In the genomic region with DNA sequence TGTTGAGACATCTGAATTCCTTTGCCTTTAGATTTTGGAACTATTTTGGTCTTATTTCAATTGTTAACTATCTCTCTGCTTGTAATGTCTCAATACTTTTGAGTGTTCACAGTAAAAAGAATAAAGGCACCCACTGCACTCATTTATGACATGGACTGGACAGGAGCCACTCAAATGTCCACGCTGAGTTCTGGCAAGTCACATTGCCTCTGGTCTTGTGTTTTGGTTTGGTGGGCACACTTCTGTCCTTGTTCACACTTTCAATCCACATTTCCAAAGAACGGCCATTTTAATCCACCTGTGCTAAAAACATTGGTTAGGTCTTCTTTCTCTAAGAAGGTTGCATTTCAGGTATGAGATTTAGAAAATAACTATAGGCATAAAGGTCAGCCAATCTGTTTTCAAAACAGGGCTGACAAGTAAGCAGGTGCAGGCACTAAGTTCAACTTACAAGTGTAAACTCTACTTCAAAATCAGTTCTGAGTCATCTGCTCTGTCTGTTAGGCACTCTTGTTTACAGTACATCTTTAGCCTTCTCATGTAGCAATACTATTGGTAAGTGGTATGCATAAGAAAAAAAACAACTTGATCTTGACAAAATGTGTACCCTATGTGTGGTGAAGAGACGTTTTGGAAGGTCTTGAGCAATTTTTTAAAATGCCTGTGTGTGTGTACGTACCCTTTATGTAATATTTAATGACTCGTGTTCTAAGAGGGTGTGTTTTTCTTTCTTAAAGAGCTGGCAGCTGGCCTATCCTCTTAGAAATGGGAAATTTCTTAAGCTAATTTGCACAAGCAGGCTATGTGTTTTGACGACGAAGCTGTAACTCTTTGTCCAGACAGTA, we compare ENCODE assay signal across 9 cellular contexts. TPM values are rescaled to one million over a fixed set of nuclear protein-coding genes. Genes with fewer than 3 reads are reported as not detected.
A peak's percentile ranks its signal among the peaks of the same experiment; 100 is the strongest.
DNase-seq lines count a peak whose midpoint lies in the region; ATAC-seq, FAIRE-seq and TF ChIP-seq lines count a peak whose summit lies in the region.
"Had no signal": no experiment of that assay in that cellular context is flagged by ENCODE, and none has a peak within 500 bp of the region (broad histone marks: within the 10 kb centered on the region; RNA-seq: fewer than 3 reads in every experiment).

No MANE protein-coding gene starts in this region.

- 9 to 34% (median 19%) methylated on average over 7 of the region's 7 CpGs for WGBS in small intestine, 3 donors

- intact Hi-C loops in HCT116 (cut with micrococcal nuclease) = no loop called here

- no TSS peak for BruUV-seq in HCT116 (replicated peaks; lab: Mats Ljungman, UMichigan)

- TF ChIP-seq CTCF in HCT116 (IDR thresholded peaks at IDR 0.05 in 2 of 3, conservative IDR thresholded peaks at IDR 0.05 in 1 of 3; ENCODE audit: borderline replicate concordance in 1 of 3, insufficient read depth in 1 of 3, low read depth in 2 of 3, low read length in 2 of 3) = no peak
- TF ChIP-seq CTCF in fibroblast of pulmonary artery (IDR thresholded peaks at IDR 0.05; ENCODE audit: low read length, missing control alignments) = no peak

- no peak overlapping the region for H3K9ac ChIP-seq in HCT116 (ENCODE audit: low read length)

- TF ChIP-seq POLR2A in HCT116 (IDR thresholded peaks at IDR 0.05; ENCODE audit: borderline replicate concordance, extremely low read depth, insufficient read depth, insufficient read length) = no peak

- no peaks in the 10 kb centered on the region for H4K20me1 ChIP-seq in HCT116 (ENCODE audit: insufficient read depth)

- no peak overlapping the region for H3K27ac ChIP-seq in HCT116 (ENCODE audit: low read depth, low read length)
- H3K27ac ChIP-seq in small intestine (ENCODE audit: low read depth in 1 of 2, low read length in 1 of 2) = peak overlapping the region in 1 of 2 donors; percentile 35

- no peak for TF ChIP-seq RAD21 in HCT116 (IDR thresholded peaks at IDR 0.05; ENCODE audit: low read depth)

- no peak overlapping the region for H3K4me2 ChIP-seq in HCT116 (ENCODE audit: low read length)

- no peaks in the 10 kb centered on the region for H3K9me3 ChIP-seq in HCT116 (ENCODE audit: control insufficient read depth in 1 of 2, insufficient read depth in 1 of 2, low read depth in 1 of 2, low read length in 2 of 2)
- no peaks in the 10 kb centered on the region for H3K9me3 ChIP-seq in small intestine (ENCODE audit: control insufficient read depth, low read depth)

- no peaks in the 10 kb centered on the region for H3K27me3 ChIP-seq in HCT116 (ENCODE audit: insufficient read depth, low read length)
- H3K27me3 ChIP-seq in small intestine (ENCODE audit: control insufficient read depth in 2 of 2, insufficient read depth in 2 of 2, low read length in 2 of 2) = no peaks in the 10 kb centered on the region

- no peaks in the 10 kb centered on the region for H3K36me3 ChIP-seq in HCT116 (ENCODE audit: control insufficient read depth in 1 of 2, insufficient read depth in 2 of 2, low read length in 2 of 2)
- H3K36me3 ChIP-seq in small intestine (ENCODE audit: control insufficient read depth in 2 of 2, insufficient read depth in 2 of 2, low read length in 2 of 2) = no peaks in the 10 kb centered on the region

- FAIRE-seq in small intestine (lab: Jason Lieb, UNC) = no peak
- FAIRE-seq in urothelium cell line (lab: Jason Lieb, UNC) = no peak

- POLR2A ChIA-PET in HCT116 (lab: Charles Lee) = no interaction called here

- RAD21 ChIA-PET in HCT116 (lab: Charles Lee; ENCODE audit: low non-redundant PET in 1 of 2, low total read pairs in 2 of 2, uncharacterized antibody in 2 of 2, unreplicated experiment in 2 of 2) = no interaction called here

- DNase-seq in HCT116 (ENCODE audit: low read depth, low spot score) (no peak), NOMO-1 treated with DMSO at 0.1 percent for 48 hours (lab: John Stamatoyannopoulos, UW; ENCODE audit: unreplicated experiment) (peak; percentile 62), fibroblast of pulmonary artery (ENCODE audit: low read depth) (peak; percentile 81), small intestine (peak; percentile 68), ecto neural progenitor cell (ENCODE audit: low spot score) (no peak), urothelium cell line (ENCODE audit: low spot score) (no peak)
- DNase-seq: aorta had no signal

- no peaks in the 10 kb centered on the region for H3K79me2 ChIP-seq in HCT116 (ENCODE audit: insufficient read depth, low read length)

- H3K4me1 ChIP-seq in HCT116 (ENCODE audit: control insufficient read depth in 1 of 2, insufficient read depth in 2 of 2, low read length in 2 of 2) (peaks cover 7 to 9% of the 10 kb centered on the region in 2 experiments; a peak in 2 of 4 replicates), small intestine (ENCODE audit: control insufficient read depth in 2 of 2, insufficient read depth in 1 of 2, low read depth in 1 of 2, low read length in 1 of 2) (peaks cover 0 to 3% of the 10 kb centered on the region in 2 donors)

- no peak overlapping the region for H3K4me3 ChIP-seq in HCT116 (replicated peaks in 1 of 2; ENCODE audit: low read depth in 1 of 2, low read length in 2 of 2)
- H3K4me3 ChIP-seq in fibroblast of pulmonary artery (replicated peaks; ENCODE audit: low read depth, low read length) = no peak overlapping the region
- H3K4me3 ChIP-seq in small intestine (ENCODE audit: low read depth in 1 of 2, low read length in 2 of 2) = no peak overlapping the region

- H2AFZ ChIP-seq in HCT116 (ENCODE audit: low read depth, low read length, poor library complexity, severe bottlenecking) = peak overlapping the region; percentile 80

- no peaks in the 10 kb centered on the region for H3K9me2 ChIP-seq in HCT116 (ENCODE audit: insufficient read depth)

- CTCF ChIA-PET in HCT116 (lab: Charles Lee) = no interaction called here

- ATAC-seq in HCT116 (no peak), GM21381 (IDR thresholded peaks at IDR 0.05; ENCODE audit: unreplicated experiment) (no peak)
- ATAC-seq: stimulated activated memory B cell treated with anti-CD40 and anti-IgM and Interleukin-4, amounts not matched to agents 10 μg/mL and 1 μg/mL and 100 μg/mL, for 72 hours had no signal

TF ChIP-seq in HCT116, 20 proteins besides CTCF, POLR2A, EP300 and RAD21:
- TF ChIP-seq ZFX (IDR thresholded peaks at IDR 0.05) = no peak

RNA-seq across cellular contexts. Expression of gene ZFAND5, which starts 31.5 kb away (rescaled TPM):
- 128 TPM for total RNA-seq in HCT116 (2021; ENCODE audit: unreplicated experiment)
- polyA plus RNA-seq in HCT116 (2012) = 75.5 and 82.2 TPM in 2 replicates
- 10 to 100 TPM; 38.9 to 79.9 (median 44.3) TPM for polyA plus RNA-seq in small intestine

Comparison
In these comparisons a context has a peak if more than half of its experiments do, and no peak if none do; other contexts are left out.
1. DNase-seq: peak in NOMO-1 treated with DMSO at 0.1 percent for 48 hours (single experiment), fibroblast of pulmonary artery (single experiment) and small intestine (single experiment); none in HCT116 (single experiment), ecto neural progenitor cell (single experiment) and urothelium cell line (single experiment).